In the genomic region with DNA sequence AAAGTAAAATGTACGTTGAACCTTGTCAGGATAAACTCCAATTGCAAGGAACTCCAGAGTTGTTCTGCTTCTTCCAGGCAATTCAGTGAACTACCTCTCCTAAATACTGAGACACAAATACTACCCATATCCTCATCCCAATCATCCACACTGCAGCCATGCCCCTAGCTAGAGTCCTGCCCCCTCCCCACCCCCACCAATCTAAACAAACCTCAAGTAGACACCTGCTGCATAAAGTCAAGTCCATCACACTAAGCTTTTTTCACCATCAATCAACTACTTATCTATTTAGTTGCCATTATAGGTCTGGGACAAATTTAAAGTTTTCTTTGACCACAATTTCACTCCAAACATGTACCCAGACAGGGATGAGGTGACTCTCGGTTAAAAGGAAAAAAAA, we compare ENCODE assay signal across 10 cellular contexts.
A peak's percentile ranks its signal among the peaks of the same experiment; 100 is the strongest.
DNase-seq lines count a peak whose midpoint lies in the region; ATAC-seq, FAIRE-seq and TF ChIP-seq lines count a peak whose summit lies in the region.
"Had no signal": no experiment of that assay in that cellular context is flagged by ENCODE, and none has a peak within 500 bp of the region (broad histone marks: within the 10 kb centered on the region; RNA-seq: fewer than 3 reads in every experiment).

No MANE protein-coding gene starts in this region.

- H3K27ac Mint-ChIP-seq in T-helper 17 cell: peak overlapping the region; percentile 97
- peak overlapping the region; percentile 94 for H3K27ac Mint-ChIP-seq in stimulated activated memory B cell treated with anti-CD40 and anti-IgM and Interleukin-4, amounts not matched to agents 10 μg/mL and 1 μg/mL and 100 μg/mL, for 72 hours

- no peak for ATAC-seq in T-helper 17 cell
- ATAC-seq in stimulated activated memory B cell treated with anti-CD40 and anti-IgM and Interleukin-4, amounts not matched to agents 10 μg/mL and 1 μg/mL and 100 μg/mL, for 72 hours: no peak

- no peaks in the 10 kb centered on the region for H3K9me3 ChIP-seq in T-helper 17 cell (ENCODE audit: control insufficient read depth, low read length, poor library complexity, severe bottlenecking)

- peaks cover 56% of the 10 kb centered on the region for H3K4me1 Mint-ChIP-seq in T-helper 17 cell
- peaks cover 84% of the 10 kb centered on the region for H3K4me1 Mint-ChIP-seq in stimulated activated memory B cell treated with anti-CD40 and anti-IgM and Interleukin-4, amounts not matched to agents 10 μg/mL and 1 μg/mL and 100 μg/mL, for 72 hours

- H3K27me3 Mint-ChIP-seq in T-helper 17 cell: no peaks in the 10 kb centered on the region
- H3K27me3 Mint-ChIP-seq in stimulated activated memory B cell treated with anti-CD40 and anti-IgM and Interleukin-4, amounts not matched to agents 10 μg/mL and 1 μg/mL and 100 μg/mL, for 72 hours: no peaks in the 10 kb centered on the region

- no peaks in the 10 kb centered on the region for H3K36me3 Mint-ChIP-seq in T-helper 17 cell (ENCODE audit: low read depth)
- H3K36me3 Mint-ChIP-seq in stimulated activated memory B cell treated with anti-CD40 and anti-IgM and Interleukin-4, amounts not matched to agents 10 μg/mL and 1 μg/mL and 100 μg/mL, for 72 hours: peaks cover 13% of the 10 kb centered on the region

- DNase-seq in HL-60 (ENCODE audit: low read depth in 1 of 2, low spot score in 1 of 2) (no peak), T-helper 17 cell (no peak), fibroblast of villous mesenchyme (ENCODE audit: low read depth) (no peak), D721Med (ENCODE audit: insufficient read length, low spot score) (no peak), globus pallidus (ENCODE audit: low spot score) (no peak), medulla oblongata (ENCODE audit: extremely low spot score) (no peak)
- DNase-seq: NK-92 treated with Interleukin-12 subunit alpha and Interleukin-12 subunit beta, amount 100 ng/mL, for 24 hours had no signal

- no peak for FAIRE-seq in D721Med (lab: Jason Lieb, UNC)
- FAIRE-seq: H54, HTR-8/SVneo had no signal

- no peak for TF ChIP-seq CTCF in HL-60 (IDR thresholded peaks at IDR 0.05; ENCODE audit: insufficient read depth, low read length)
- no peak for TF ChIP-seq CTCF in fibroblast of villous mesenchyme (IDR thresholded peaks at IDR 0.05; ENCODE audit: insufficient read depth, low read depth, low read length)
- no peak for TF ChIP-seq CTCF in D721Med (IDR thresholded peaks at IDR 0.05; ENCODE audit: insufficient read depth, missing control alignments)

- peak overlapping the region; percentile 75 for H3K4me3 Mint-ChIP-seq in T-helper 17 cell
- peak overlapping the region; percentile 80 for H3K4me3 Mint-ChIP-seq in stimulated activated memory B cell treated with anti-CD40 and anti-IgM and Interleukin-4, amounts not matched to agents 10 μg/mL and 1 μg/mL and 100 μg/mL, for 72 hours

- peak overlapping the region; percentile 74 for H3K27ac ChIP-seq in HL-60 (replicated peaks)

- H3K4me3 ChIP-seq in HL-60 (replicated peaks; ENCODE audit: insufficient read depth, low read length): no peak overlapping the region
- peak overlapping the region; percentile 31 for H3K4me3 ChIP-seq in fibroblast of villous mesenchyme (ENCODE audit: low read depth, low read length)

- peaks cover 6% of the 10 kb centered on the region for H3K9me3 Mint-ChIP-seq in stimulated activated memory B cell treated with anti-CD40 and anti-IgM and Interleukin-4, amounts not matched to agents 10 μg/mL and 1 μg/mL and 100 μg/mL, for 72 hours

- H3K27me3 ChIP-seq in HL-60 (ENCODE audit: insufficient read depth, poor library complexity, severe bottlenecking): no peaks in the 10 kb centered on the region
